In the genomic region with DNA sequence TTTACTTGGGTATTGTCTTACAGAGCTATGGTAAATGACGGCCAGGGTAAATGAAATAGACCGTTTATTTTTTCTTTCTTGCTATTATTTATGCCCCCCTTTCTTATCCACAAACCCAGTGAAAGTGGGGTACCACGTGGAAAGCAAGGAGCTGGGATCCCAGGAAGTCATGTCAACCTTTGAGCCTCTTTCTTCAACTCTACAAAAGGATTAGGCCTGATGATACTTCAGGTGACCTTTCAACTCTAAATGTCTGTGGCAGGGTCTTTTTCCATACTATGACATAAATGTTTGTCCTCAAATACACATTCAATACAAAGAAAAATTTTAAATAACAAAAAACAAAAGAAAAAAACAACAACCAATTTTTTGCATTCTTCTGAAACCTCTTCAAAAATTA, we compare ENCODE assay signal across 29 cellular contexts.
"Had no signal": no experiment of that assay in that cellular context is flagged by ENCODE, and none has a peak within 500 bp of the region (broad histone marks: within the 10 kb centered on the region; RNA-seq: fewer than 3 reads in every experiment).

No MANE protein-coding gene starts in this region.

- ATAC-seq: stimulated activated effector memory CD8-positive, alpha-beta T cell treated with anti-CD3 and anti-CD28 coated beads, Interleukin-12 subunit alpha, Interleukin-12 subunit beta, amount 100 ng/mL, for 72 hours; stimulated activated memory B cell treated with anti-CD40 and anti-IgM and Interleukin-4, amounts not matched to agents 10 μg/mL and 1 μg/mL and 100 μg/mL, for 72 hours; stimulated activated naive B cell treated with anti-CD40 and anti-IgM and Interleukin-4, amounts not matched to agents 10 μg/mL and 1 μg/mL and 100 μg/mL, for 72 hours; stimulated activated naive CD8-positive, alpha-beta T cell treated with anti-CD3 and anti-CD28 coated beads, Interleukin-15, amount 100 ng/mL, for 72 hours; stimulated activated naive CD8-positive, alpha-beta T cell treated with anti-CD3 and anti-CD28 coated beads, Interleukin-15, Interleukin-2, amounts not matched to agents 100 U/mL and 50 U/mL, for 24 hours; upper lobe of right lung had no signal

- DNase-seq: stimulated activated CD4-positive, alpha-beta T cell treated with anti-CD3 and anti-CD28 coated beads, Interleukin-2, amount 100 ng/mL, for 48 hours; stimulated activated CD4-positive, alpha-beta T cell treated with anti-CD3 and anti-CD28 coated beads, Interleukin-4, amount 100 ng/mL, for 1 hour; stimulated activated CD4-positive, alpha-beta T cell treated with anti-CD3 and anti-CD28 coated beads, Interleukin-4, amount 100 ng/mL, for 24 hours; stimulated activated CD4-positive, alpha-beta T cell treated with anti-CD3 and anti-CD28 coated beads, Interleukin-4, amount 100 ng/mL, for 4 hours; stimulated activated CD8-positive, alpha-beta memory T cell treated with anti-CD3 and anti-CD28 coated beads, Interleukin-4, amount 100 ng/mL, for 48 hours; stimulated activated naive B cell treated with anti-CD40 and anti-IgM and Interleukin-4, amounts not matched to agents 10 μg/mL and 1 μg/mL and 100 μg/mL, for 72 hours; stimulated activated naive CD4-positive, alpha-beta T cell; stimulated activated naive CD4-positive, alpha-beta T cell treated with Interleukin-2 at 50 U/mL for 16 hours; stimulated activated naive CD8-positive, alpha-beta T cell treated with anti-CD3 and anti-CD28 coated beads, Interleukin-15, amount 100 ng/mL, for 72 hours; stimulated activated naive CD8-positive, alpha-beta T cell treated with anti-CD3 and anti-CD28 coated beads, Interleukin-15, Interleukin-2, amounts not matched to agents 100 U/mL and 50 U/mL, for 24 hours; stomach; substantia nigra; testis; thyroid gland; tibial artery; transverse colon; trophoblast cell; upper lobe of left lung; upper lobe of right lung; uterus had no signal

- H3K9me3 Mint-ChIP-seq: stimulated activated effector memory CD8-positive, alpha-beta T cell treated with anti-CD3 and anti-CD28 coated beads, Interleukin-12 subunit alpha, Interleukin-12 subunit beta, amount 100 ng/mL, for 72 hours; stimulated activated memory B cell treated with anti-CD40 and anti-IgM and Interleukin-4, amounts not matched to agents 10 μg/mL and 1 μg/mL and 100 μg/mL, for 72 hours; stimulated activated naive B cell treated with anti-CD40 and anti-IgM and Interleukin-4, amounts not matched to agents 10 μg/mL and 1 μg/mL and 100 μg/mL, for 72 hours; stimulated activated naive CD8-positive, alpha-beta T cell treated with anti-CD3 and anti-CD28 coated beads, Interleukin-15, amount 100 ng/mL, for 72 hours; stimulated activated naive CD8-positive, alpha-beta T cell treated with anti-CD3 and anti-CD28 coated beads, Interleukin-15, Interleukin-2, amounts not matched to agents 100 ng/mL and 50 ng/mL, for 24 hours had no signal

- H3K4me1 Mint-ChIP-seq: stimulated activated effector memory CD8-positive, alpha-beta T cell treated with anti-CD3 and anti-CD28 coated beads, Interleukin-12 subunit alpha, Interleukin-12 subunit beta, amount 100 ng/mL, for 72 hours; stimulated activated memory B cell treated with anti-CD40 and anti-IgM and Interleukin-4, amounts not matched to agents 10 μg/mL and 1 μg/mL and 100 μg/mL, for 72 hours had no signal

- H3K4me3 ChIP-seq: stomach, suprapubic skin, testis, thoracic aorta, thyroid gland, tibial artery, tibial nerve, transverse colon, upper lobe of left lung, upper lobe of right lung, uterus, vagina had no signal

- FAIRE-seq: urothelium cell line had no signal

- H3K36me3 Mint-ChIP-seq: stimulated activated effector memory CD8-positive, alpha-beta T cell treated with anti-CD3 and anti-CD28 coated beads, Interleukin-12 subunit alpha, Interleukin-12 subunit beta, amount 100 ng/mL, for 72 hours; stimulated activated memory B cell treated with anti-CD40 and anti-IgM and Interleukin-4, amounts not matched to agents 10 μg/mL and 1 μg/mL and 100 μg/mL, for 72 hours; stimulated activated naive B cell treated with anti-CD40 and anti-IgM and Interleukin-4, amounts not matched to agents 10 μg/mL and 1 μg/mL and 100 μg/mL, for 72 hours; type B pancreatic cell had no signal

- H3K36me3 ChIP-seq: stomach, suprapubic skin, thoracic aorta, thyroid gland, tibial artery, tibial nerve, transverse colon, upper lobe of left lung, upper lobe of right lung, uterus, vagina had no signal

- H3K9me3 ChIP-seq: stomach, suprapubic skin, testis, thoracic aorta, thyroid gland, tibial artery, tibial nerve, transverse colon, upper lobe of left lung, upper lobe of right lung, uterus, vagina had no signal

- H3K27ac ChIP-seq: stomach, suprapubic skin, testis, thoracic aorta, thyroid gland, tibial artery, tibial nerve, transverse colon, upper lobe of left lung, upper lobe of right lung, uterus, vagina had no signal

- H3K4me1 ChIP-seq: stomach, suprapubic skin, testis, tibial nerve, upper lobe of left lung, uterus had no signal

- H3K4me3 Mint-ChIP-seq: stimulated activated effector memory CD8-positive, alpha-beta T cell treated with anti-CD3 and anti-CD28 coated beads, Interleukin-12 subunit alpha, Interleukin-12 subunit beta, amount 100 ng/mL, for 72 hours; stimulated activated memory B cell treated with anti-CD40 and anti-IgM and Interleukin-4, amounts not matched to agents 10 μg/mL and 1 μg/mL and 100 μg/mL, for 72 hours; stimulated activated naive B cell treated with anti-CD40 and anti-IgM and Interleukin-4, amounts not matched to agents 10 μg/mL and 1 μg/mL and 100 μg/mL, for 72 hours; stimulated activated naive CD8-positive, alpha-beta T cell treated with anti-CD3 and anti-CD28 coated beads, Interleukin-15, amount 100 ng/mL, for 72 hours; stimulated activated naive CD8-positive, alpha-beta T cell treated with anti-CD3 and anti-CD28 coated beads, Interleukin-15, Interleukin-2, amounts not matched to agents 100 ng/mL and 50 ng/mL, for 24 hours; type B pancreatic cell had no signal

- H3K27me3 ChIP-seq: stomach, suprapubic skin, testis, thyroid gland, tibial artery, tibial nerve, transverse colon, upper lobe of left lung, upper lobe of right lung, uterus, vagina had no signal

- H3K27ac Mint-ChIP-seq: stimulated activated effector memory CD8-positive, alpha-beta T cell treated with anti-CD3 and anti-CD28 coated beads, Interleukin-12 subunit alpha, Interleukin-12 subunit beta, amount 100 ng/mL, for 72 hours; stimulated activated memory B cell treated with anti-CD40 and anti-IgM and Interleukin-4, amounts not matched to agents 10 μg/mL and 1 μg/mL and 100 μg/mL, for 72 hours; stimulated activated naive B cell treated with anti-CD40 and anti-IgM and Interleukin-4, amounts not matched to agents 10 μg/mL and 1 μg/mL and 100 μg/mL, for 72 hours; stimulated activated naive CD8-positive, alpha-beta T cell treated with anti-CD3 and anti-CD28 coated beads, Interleukin-15, Interleukin-2, amounts not matched to agents 100 ng/mL and 50 ng/mL, for 24 hours; type B pancreatic cell had no signal
